Comparison of ENCODE assay signal across 31 cellular contexts in genomic region chr2:137420744-137421143, GRCh38.
DNase-seq lines count a peak whose midpoint lies in the region; ATAC-seq, FAIRE-seq and TF ChIP-seq lines count a peak whose summit lies in the region.
"Had no signal": no experiment of that assay in that cellular context is flagged by ENCODE, and none has a peak within 500 bp of the region (broad histone marks: within the 10 kb centered on the region; RNA-seq: fewer than 3 reads in every experiment).

No MANE protein-coding gene starts in this region.

- H3K27ac Mint-ChIP-seq in H9: no peak overlapping the region
- H3K27ac Mint-ChIP-seq: activated CD4-positive, alpha-beta memory T cell treated with anti-CD3 and anti-CD28 coated beads for 36 hours; activated naive CD4-positive, alpha-beta T cell treated with anti-CD3 and anti-CD28 coated beads, Interleukin-2, amount 50 U/mL, for 72 hours; natural killer cell treated with Interleukin-12 subunit alpha and Interleukin-12 subunit beta and Interleukin-15 and Interleukin-18, amount 100 ng/mL, for 72 hours; T-cell had no signal

- no peaks in the 10 kb centered on the region; the same call in 1 of the 2 replicates for H3K27me3 Mint-ChIP-seq in H9 (ENCODE audit: low read depth)
- H3K27me3 Mint-ChIP-seq: activated CD4-positive, alpha-beta memory T cell treated with anti-CD3 and anti-CD28 coated beads for 36 hours; natural killer cell treated with Interleukin-12 subunit alpha and Interleukin-12 subunit beta and Interleukin-15 and Interleukin-18, amount 100 ng/mL, for 72 hours; T-cell had no signal

- H4K20me1 ChIP-seq in H9 (ENCODE audit: control insufficient read depth, insufficient read depth, insufficient read length): no peaks in the 10 kb centered on the region
- H4K20me1 ChIP-seq in mammary epithelial cell (ENCODE audit: insufficient read depth, low read length): no peaks in the 10 kb centered on the region
- H4K20me1 ChIP-seq in keratinocyte (ENCODE audit: control insufficient read depth, extremely low read depth, insufficient read depth, low read length): no peaks in the 10 kb centered on the region

- H3K23me2 ChIP-seq in H9 (ENCODE audit: insufficient read length, low read depth, low read length, poor library complexity, severe bottlenecking): no peaks in the 10 kb centered on the region

- H3K36me3 ChIP-seq in mammary epithelial cell (ENCODE audit: insufficient read depth, low read length) (no peaks in the 10 kb centered on the region), keratinocyte (ENCODE audit: control insufficient read depth in 2 of 2, extremely low read depth in 1 of 2, insufficient read depth in 2 of 2, low read length in 2 of 2) (no peaks in the 10 kb centered on the region)
- H3K36me3 ChIP-seq: BE2C, gastrocnemius medialis, stomach, thyroid gland had no signal

- H3K9ac ChIP-seq in H9 (ENCODE audit: extremely low read depth, insufficient read length, low read length): no peak overlapping the region
- H3K9ac ChIP-seq in mammary epithelial cell (ENCODE audit: insufficient read depth, low read length): no peak overlapping the region
- H3K9ac ChIP-seq in keratinocyte (ENCODE audit: control insufficient read depth, extremely low read depth, insufficient read depth, low read length): no peak overlapping the region

- no peak overlapping the region for H3K27ac ChIP-seq in H9 (ENCODE audit: insufficient read length, low read depth, low read length)
- H3K27ac ChIP-seq in mammary epithelial cell (ENCODE audit: insufficient read depth, low read depth, low read length): no peak overlapping the region
- H3K27ac ChIP-seq in keratinocyte (ENCODE audit: control insufficient read depth, insufficient read depth, low read length): no peak overlapping the region
- H3K27ac ChIP-seq: gastrocnemius medialis, PC-9, stomach, thyroid gland had no signal

- peaks cover 4% of the 10 kb centered on the region in 2 experiments; a peak in 2 of 4 replicates for H3K4me1 Mint-ChIP-seq in H9
- H3K4me1 Mint-ChIP-seq: T-cell had no signal

- no peak overlapping the region for H2AK5ac ChIP-seq in H9 (ENCODE audit: insufficient read length, low read length)

- no CpG with 5 or more reads among the region's 3 CpGs for WGBS in H9 (ENCODE audit: extremely low coverage, insufficient read length, low lambda C conversion rate)
- WGBS in mammary epithelial cell (ENCODE audit: low coverage, missing lambda C conversion rate): 19% methylated on average over 3 of the region's 3 CpGs

- H3K79me1 ChIP-seq in H9 (ENCODE audit: insufficient read depth, low read depth, low read length, poor library complexity, severe bottlenecking): no peaks in the 10 kb centered on the region

- H3K9me1 ChIP-seq in keratinocyte (ENCODE audit: control insufficient read depth, extremely low read depth, insufficient read depth, low read length): no peaks in the 10 kb centered on the region

- no peak overlapping the region for H4K8ac ChIP-seq in H9 (replicated peaks; ENCODE audit: insufficient read length, low read depth, low read length)

- H2BK12ac ChIP-seq in H9 (ENCODE audit: insufficient read length, low read depth, low read length): no peak overlapping the region

- H3K4me3 Mint-ChIP-seq in H9: no peak overlapping the region
- H3K4me3 Mint-ChIP-seq: activated CD4-positive, alpha-beta memory T cell treated with anti-CD3 and anti-CD28 coated beads for 36 hours; natural killer cell treated with Interleukin-12 subunit alpha and Interleukin-12 subunit beta and Interleukin-15 and Interleukin-18, amount 100 ng/mL, for 72 hours; T-cell had no signal

- H2BK20ac ChIP-seq in H9 (ENCODE audit: low read depth, low read length, poor library complexity, severe bottlenecking): no peak overlapping the region

- no peak overlapping the region for H2BK15ac ChIP-seq in H9 (ENCODE audit: low read depth, low read length)

- no peak overlapping the region for H2BK120ac ChIP-seq in H9 (ENCODE audit: low read depth, low read length, poor library complexity, severe bottlenecking)

- no peak overlapping the region for H3K56ac ChIP-seq in H9 (ENCODE audit: insufficient read length, low read depth, low read length)

- no peaks in the 10 kb centered on the region for H3K27me3 ChIP-seq in H9 (ENCODE audit: insufficient read depth, low read length)
- H3K27me3 ChIP-seq in mammary epithelial cell (ENCODE audit: insufficient read depth, low read length): no peaks in the 10 kb centered on the region
- H3K27me3 ChIP-seq in keratinocyte (ENCODE audit: control insufficient read depth, extremely low read depth, insufficient read depth, low read length): no peaks in the 10 kb centered on the region
- H3K27me3 ChIP-seq: BE2C, gastrocnemius medialis, stomach, thyroid gland had no signal

- BruUV-seq in mammary epithelial cell (replicated peaks; lab: Mats Ljungman, UMichigan): no TSS peak

- H3K36me3 Mint-ChIP-seq in H9 (ENCODE audit: insufficient read depth in 1 of 3, low read depth in 3 of 3): peaks cover 5 to 28% (median 15%) of the 10 kb centered on the region in 3 experiments; a peak in 6 of 7 replicates
- H3K36me3 Mint-ChIP-seq: activated CD4-positive, alpha-beta memory T cell treated with anti-CD3 and anti-CD28 coated beads for 36 hours; T-cell had no signal

- no peak overlapping the region for H4K91ac ChIP-seq in H9 (ENCODE audit: insufficient read length, low read depth, low read length)

- H3K4me3 ChIP-seq in AG10803 (ENCODE audit: low read length): no peak overlapping the region
- H3K4me3 ChIP-seq in mammary epithelial cell (replicated peaks in 1 of 3; ENCODE audit: insufficient read depth in 1 of 3, low read depth in 2 of 3, low read length in 3 of 3): no peak overlapping the region
- H3K4me3 ChIP-seq in keratinocyte (ENCODE audit: control insufficient read depth in 2 of 3, extremely low read depth in 1 of 3, insufficient read depth in 2 of 3, low read depth in 1 of 3, low read length in 3 of 3): no peak overlapping the region
- H3K4me3 ChIP-seq: gastrocnemius medialis, PC-9, stomach, thyroid gland had no signal

- H3K9me3 Mint-ChIP-seq in H9: peaks cover 21 to 23% of the 10 kb centered on the region in 2 experiments

- peak; percentile 75 for FAIRE-seq in keratinocyte (lab: Jason Lieb, UNC)
- FAIRE-seq: endometrium, GM18507, islet of Langerhans had no signal

- dilution Hi-C loops in mammary epithelial cell (cut with HindIII; ENCODE audit: low sequenced_read_pairs): no loop called here
- dilution Hi-C loops in keratinocyte (cut with MboI; ENCODE audit: extremely low pct_ligation_motif_present, low sequenced_read_pairs): no loop called here

- no peaks in the 10 kb centered on the region for H3K9me3 ChIP-seq in H9 (ENCODE audit: control insufficient read depth, low read depth, low read length)
- no peaks in the 10 kb centered on the region for H3K9me3 ChIP-seq in mammary epithelial cell (replicated peaks; ENCODE audit: insufficient read depth, low read length)
- H3K9me3 ChIP-seq in keratinocyte (ENCODE audit: control insufficient read depth, low read depth, low read length): no peaks in the 10 kb centered on the region
- H3K9me3 ChIP-seq: BE2C, gastrocnemius medialis, thyroid gland had no signal

- in situ Hi-C loops in mammary epithelial cell (cut with MboI; ENCODE audit: low sequenced_read_pairs in 2 of 2): no loop called here

- H3K18ac ChIP-seq in H9 (ENCODE audit: insufficient read length, low read depth, low read length): no peak overlapping the region

- H3K4me1 ChIP-seq in H9 (ENCODE audit: insufficient read depth, low read length): no peaks in the 10 kb centered on the region
- peaks cover 10% of the 10 kb centered on the region for H3K4me1 ChIP-seq in mammary epithelial cell (ENCODE audit: insufficient read depth, low read length)
- no peaks in the 10 kb centered on the region for H3K4me1 ChIP-seq in keratinocyte (ENCODE audit: control insufficient read depth, extremely low read depth, insufficient read depth, low read length)
- H3K4me1 ChIP-seq: BE2C, gastrocnemius medialis, stomach, thyroid gland had no signal

- no peak for TF ChIP-seq CTCF in AG10803 (conservative IDR thresholded peaks at IDR 0.05; ENCODE audit: low read length)
- TF ChIP-seq CTCF in H9 (conservative IDR thresholded peaks at IDR 0.05): no peak
- TF ChIP-seq CTCF in mammary epithelial cell (conservative IDR thresholded peaks at IDR 0.05 in 1 of 2, IDR thresholded peaks at IDR 0.05 in 1 of 2; ENCODE audit: extremely low read depth in 1 of 2, insufficient read depth in 1 of 2, low read depth in 1 of 2, low read length in 2 of 2): no peak
- TF ChIP-seq CTCF in keratinocyte (optimal IDR thresholded peaks at IDR 0.05 in 1 of 3, IDR thresholded peaks at IDR 0.05 in 1 of 3, conservative IDR thresholded peaks at IDR 0.05 in 1 of 3; ENCODE audit: extremely low read depth in 1 of 3, insufficient read depth in 2 of 3, low read length in 3 of 3): no peak

- DNase-seq in AG10803 (ENCODE audit: low read depth) (peak; percentile 33), H9 (peak; percentile 34), mammary epithelial cell (peak; percentile 5), keratinocyte (ENCODE audit: low read depth, low spot score) (no peak), midbrain (lab: John Stamatoyannopoulos, UW) (no peak), sciatic nerve (ENCODE audit: low spot score) (no peak), GDM1 (lab: John Stamatoyannopoulos, UW) (no peak)
- DNase-seq: activated CD4-positive, alpha-beta memory T cell treated with anti-CD3 and anti-CD28 coated beads for 36 hours; activated CD4-positive, CD25-positive, alpha-beta regulatory T cell; activated CD8-positive, alpha-beta memory T cell treated with anti-CD3 and anti-CD28 coated beads, Interleukin-2, amount 50 U/mL, for 4 hours; anterior cingulate cortex; BE2C; central memory CD4-positive, alpha-beta T cell; dermis blood vessel endothelial cell; gastrocnemius medialis; hippocampal formation; NCI-H1105 treated with DMSO at 0.1 percent for 48 hours; NCI-H1930; NCI-H524 treated with DMSO at 0.1 percent for 48 hours; PC-9; SIG-M5; stimulated activated CD4-positive, alpha-beta T cell treated with anti-CD3 and anti-CD28 coated beads, Interleukin-2, amount 100 ng/mL, for 24 hours; stomach; T-cell; thyroid gland had no signal

- H3K4ac ChIP-seq in H9 (ENCODE audit: low read depth, low read length): no peak overlapping the region

- H3K4me2 ChIP-seq in H9 (ENCODE audit: insufficient read depth, insufficient read length, low read length) (no peak overlapping the region), mammary epithelial cell (ENCODE audit: insufficient read depth, low read depth, low read length) (no peak overlapping the region), keratinocyte (ENCODE audit: control insufficient read depth, extremely low read depth, insufficient read depth, low read depth, low read length) (no peak overlapping the region)
- H3K4me2 ChIP-seq: PC-9 had no signal

- H3T11ph ChIP-seq in H9 (ENCODE audit: low read length): no peak overlapping the region

- H3K14ac ChIP-seq in H9 (ENCODE audit: insufficient read depth, low read length): no peak overlapping the region

- H3K79me2 ChIP-seq in H9 (ENCODE audit: insufficient read depth, low read length) (no peaks in the 10 kb centered on the region), mammary epithelial cell (ENCODE audit: insufficient read depth, low read length) (no peaks in the 10 kb centered on the region), keratinocyte (ENCODE audit: control insufficient read depth, insufficient read depth, low read length) (no peaks in the 10 kb centered on the region)

- CTCF ChIA-PET in mammary epithelial cell (lab: Charles Lee; ENCODE audit: low non-redundant PET): no interaction called here

- no peak overlapping the region for H2BK5ac ChIP-seq in H9 (ENCODE audit: insufficient read length, low read length)

- H2AFZ ChIP-seq in H9 (ENCODE audit: low read length): no peak overlapping the region
- H2AFZ ChIP-seq in mammary epithelial cell (ENCODE audit: low read depth, low read length): peak overlapping the region; percentile 64
- no peak overlapping the region for H2AFZ ChIP-seq in keratinocyte (ENCODE audit: control insufficient read depth, low read length)
- H2AFZ ChIP-seq: PC-9 had no signal

- no peak overlapping the region for H3K23ac ChIP-seq in H9 (ENCODE audit: insufficient read length, low read depth, low read length)

- ATAC-seq in sciatic nerve: no peak
- ATAC-seq in GM21367 (IDR thresholded peaks at IDR 0.05; ENCODE audit: unreplicated experiment): no peak
- ATAC-seq: activated naive CD4-positive, alpha-beta T cell treated with anti-CD3 and anti-CD28 coated beads, Interleukin-2, amount 50 U/mL, for 72 hours; gastrocnemius medialis; natural killer cell treated with Interleukin-12 subunit alpha and Interleukin-12 subunit beta and Interleukin-15 and Interleukin-18, amount 100 ng/mL, for 72 hours; T-cell had no signal

- H4K5ac ChIP-seq in H9 (ENCODE audit: insufficient read length, low read depth, low read length): no peak overlapping the region

- intact Hi-C loops in mammary epithelial cell (cut with micrococcal nuclease) (no loop called here), sciatic nerve (cut with DNase I) (no loop called here)

Comparison
In these comparisons a context has a peak if more than half of its experiments do, and no peak if none do; other contexts are left out.
1. DNase-seq: peak in AG10803 (single experiment), H9 (single experiment) and mammary epithelial cell (single experiment); none in keratinocyte (single experiment), midbrain (single experiment), sciatic nerve (single experiment) and GDM1 (single experiment).